ENCODE assay signal across 16 cellular contexts in the genomic region with DNA sequence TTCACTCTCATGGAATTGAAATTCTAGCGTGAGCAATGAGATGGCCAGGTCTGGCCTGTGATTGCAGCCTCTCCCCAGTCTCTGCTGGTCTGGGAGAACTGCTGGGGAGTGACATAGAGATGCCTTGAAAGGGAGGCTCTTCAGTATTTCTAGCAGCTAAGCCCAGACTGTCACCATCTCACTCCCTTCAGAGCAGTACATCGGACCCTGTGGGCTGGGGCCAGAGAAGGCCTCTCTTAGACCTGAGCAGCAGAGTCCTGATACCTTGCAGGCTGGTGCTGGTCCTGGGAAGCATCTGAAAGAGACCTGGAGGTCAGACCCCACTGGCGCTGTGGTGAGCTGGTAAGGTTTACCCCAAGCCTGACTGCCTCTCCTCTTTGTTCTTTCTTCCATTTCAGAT.
DNase-seq lines count a peak whose midpoint lies in the region; TF ChIP-seq lines count a peak whose summit lies in the region.
"Had no signal": no experiment of that assay in that cellular context is flagged by ENCODE, and none has a peak within 500 bp of the region (broad histone marks: within the 10 kb centered on the region; RNA-seq: fewer than 3 reads in every experiment).

No MANE protein-coding gene starts in this region.

- no peaks in the 10 kb centered on the region for H3K9me3 ChIP-seq in smooth muscle cell (replicated peaks; ENCODE audit: low read depth)

- no peaks in the 10 kb centered on the region for H3K27me3 Mint-ChIP-seq in activated CD4-positive, alpha-beta memory T cell treated with anti-CD3 and anti-CD28 coated beads, Interleukin-2, amount 10 ng/mL, durations not matched to agents 7 days and 5 days
- peaks cover 0 to 2% (median 0%) of the 10 kb centered on the region in 3 donors for H3K27me3 Mint-ChIP-seq in immature natural killer cell (ENCODE audit: low read depth in 3 of 3)
- H3K27me3 Mint-ChIP-seq: activated CD4-positive, alpha-beta T cell treated with anti-CD3 and anti-CD28 coated beads for 36 hours had no signal

- DNase-seq in GM13976 (ENCODE audit: low spot score), result peak; percentile 7
- DNase-seq in caudate nucleus (lab: John Stamatoyannopoulos, UW), result peak in 1 of 61 donors; percentile 38
- no peak for DNase-seq in smooth muscle cell (lab: John Stamatoyannopoulos, UW; ENCODE audit: unreplicated experiment)
- no peak for DNase-seq in foreskin melanocyte
- DNase-seq in activated CD4-positive, alpha-beta T cell treated with anti-CD3 and anti-CD28 coated beads for 48 hours, result no peak
- DNase-seq in activated CD4-positive, alpha-beta memory T cell treated with anti-CD3 and anti-CD28 coated beads, Interleukin-2, amount 10 ng/mL, durations not matched to agents 7 days and 5 days, result no peak
- DNase-seq in immature natural killer cell, result no peak
- DNase-seq: ACHN; activated CD4-positive, alpha-beta T cell treated with anti-CD3 and anti-CD28 coated beads for 36 hours; amniotic stem cell; kidney glomerular epithelial cell; NCI-H1105; occipital lobe; stimulated activated naive CD4-positive, alpha-beta T cell had no signal

- no peak overlapping the region for H2AFZ ChIP-seq in smooth muscle cell (ENCODE audit: low read depth)

- no peak overlapping the region for H3K27ac Mint-ChIP-seq in activated CD4-positive, alpha-beta memory T cell treated with anti-CD3 and anti-CD28 coated beads, Interleukin-2, amount 10 ng/mL, durations not matched to agents 7 days and 5 days
- H3K27ac Mint-ChIP-seq in immature natural killer cell, result no peak overlapping the region
- H3K27ac Mint-ChIP-seq: activated CD4-positive, alpha-beta T cell treated with anti-CD3 and anti-CD28 coated beads for 36 hours had no signal

- H4K20me1 ChIP-seq in smooth muscle cell (ENCODE audit: low read depth), result no peaks in the 10 kb centered on the region

- no peaks in the 10 kb centered on the region for H3K36me3 ChIP-seq in smooth muscle cell (ENCODE audit: low read depth)

- H3K36me3 Mint-ChIP-seq in activated CD4-positive, alpha-beta memory T cell treated with anti-CD3 and anti-CD28 coated beads, Interleukin-2, amount 10 ng/mL, durations not matched to agents 7 days and 5 days (ENCODE audit: low read depth), result no peaks in the 10 kb centered on the region
- peaks cover 2 to 5% (median 3%) of the 10 kb centered on the region in 3 donors for H3K36me3 Mint-ChIP-seq in immature natural killer cell

- H3F3A ChIP-seq in smooth muscle cell (ENCODE audit: low read depth), result peaks cover 70% of the 10 kb centered on the region

- peak overlapping the region; percentile 85 for H3K9ac ChIP-seq in smooth muscle cell (ENCODE audit: low read depth)

- 89% methylated on average over 3 of the region's 3 CpGs for WGBS in smooth muscle cell (ENCODE audit: low lambda C conversion rate)

- TF ChIP-seq CTCF in GM13976 (IDR thresholded peaks at IDR 0.05; ENCODE audit: borderline replicate concordance, control extremely low read depth, extremely low read depth, insufficient read depth, missing control alignments) (no peak), smooth muscle cell (IDR thresholded peaks at IDR 0.05; ENCODE audit: borderline replicate concordance, insufficient read depth, poor library complexity, severe bottlenecking) (no peak)

- H3K27me3 ChIP-seq in layer of hippocampus (ENCODE audit: control insufficient read depth, insufficient read depth, low read length) (no peaks in the 10 kb centered on the region), smooth muscle cell (ENCODE audit: low read depth) (no peaks in the 10 kb centered on the region)

- H3K79me2 ChIP-seq in smooth muscle cell (ENCODE audit: low read depth), result peaks cover 18% of the 10 kb centered on the region

- H3K4me1 Mint-ChIP-seq in activated CD4-positive, alpha-beta memory T cell treated with anti-CD3 and anti-CD28 coated beads, Interleukin-2, amount 10 ng/mL, durations not matched to agents 7 days and 5 days, result no peaks in the 10 kb centered on the region
- H3K4me1 Mint-ChIP-seq in immature natural killer cell, result no peaks in the 10 kb centered on the region

- POLR2A ChIA-PET in activated CD4-positive, alpha-beta memory T cell treated with anti-CD3 and anti-CD28 coated beads, Interleukin-2, amount 10 ng/mL, durations not matched to agents 7 days and 5 days (lab: Charles Lee), result interaction anchor here (0.6 kb wide), 1 partner anchor 7 kb away, joined by 3 read pairs; no protein-coding TSS in a partner anchor

- H3K4me3 Mint-ChIP-seq in activated CD4-positive, alpha-beta memory T cell treated with anti-CD3 and anti-CD28 coated beads, Interleukin-2, amount 10 ng/mL, durations not matched to agents 7 days and 5 days, result no peak overlapping the region
- H3K4me3 Mint-ChIP-seq in immature natural killer cell, result no peak overlapping the region
- H3K4me3 Mint-ChIP-seq: activated CD4-positive, alpha-beta T cell treated with anti-CD3 and anti-CD28 coated beads for 36 hours had no signal

- H3K9me3 Mint-ChIP-seq in activated CD4-positive, alpha-beta memory T cell treated with anti-CD3 and anti-CD28 coated beads, Interleukin-2, amount 10 ng/mL, durations not matched to agents 7 days and 5 days, result no peaks in the 10 kb centered on the region
- H3K9me3 Mint-ChIP-seq in immature natural killer cell, result no peaks in the 10 kb centered on the region

- H3K4me2 ChIP-seq in smooth muscle cell, result peak overlapping the region; percentile 46

- CTCF ChIA-PET in activated CD4-positive, alpha-beta memory T cell treated with anti-CD3 and anti-CD28 coated beads, Interleukin-2, amount 10 ng/mL, durations not matched to agents 7 days and 5 days (lab: Charles Lee), result no interaction called here

- peaks cover 52% of the 10 kb centered on the region for H3K4me1 ChIP-seq in smooth muscle cell (ENCODE audit: low read depth)

- in situ Hi-C loops in GM13976 (cut with MboI; ENCODE audit: low sequenced_read_pairs, unreplicated experiment), result no loop called here

- H3K27ac ChIP-seq in caudate nucleus (ENCODE audit: low read depth, low read length), result peak overlapping the region; percentile 95
- peak overlapping the region; percentile 95 for H3K27ac ChIP-seq in layer of hippocampus (ENCODE audit: low read depth, low read length)
- peak overlapping the region; percentile 98 for H3K27ac ChIP-seq in smooth muscle cell (ENCODE audit: low read depth)
- H3K27ac ChIP-seq: C4-2B had no signal

- no peak overlapping the region for H3K4me3 ChIP-seq in smooth muscle cell
